ENCODE assay signal across 10 cellular contexts in the genomic region with DNA sequence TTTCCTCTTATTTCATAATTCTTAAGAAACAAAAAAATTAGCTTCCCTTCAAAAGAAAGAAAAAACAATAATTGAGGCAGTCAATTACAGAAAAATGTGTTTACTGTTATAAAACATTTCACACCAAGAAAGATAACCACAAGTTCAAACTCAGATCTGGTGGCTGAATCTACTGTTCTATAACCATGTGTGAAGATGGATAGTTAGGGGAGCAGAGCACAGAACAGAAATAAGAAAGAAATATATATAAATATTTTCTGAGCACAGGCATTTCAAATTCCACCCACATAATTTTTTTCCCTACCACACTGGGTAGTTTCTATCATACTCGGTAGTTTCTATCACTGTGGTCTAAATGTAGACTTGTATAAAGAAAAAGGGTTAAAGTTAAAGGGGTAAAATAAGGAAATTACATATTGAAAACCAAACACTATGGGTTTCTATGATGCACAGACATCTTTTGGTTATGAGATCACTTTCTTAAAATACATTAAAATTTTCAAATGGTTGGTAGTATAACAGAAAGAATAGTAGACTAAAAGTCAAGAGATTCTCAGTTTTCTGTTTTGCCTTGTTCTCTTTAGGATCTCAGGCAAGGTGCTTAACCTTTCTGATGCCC. TPM values are rescaled to one million over a fixed set of nuclear protein-coding genes. Genes with fewer than 3 reads are reported as not detected.
DNase-seq lines count a peak whose midpoint lies in the region; ATAC-seq and TF ChIP-seq lines count a peak whose summit lies in the region.
"Had no signal": no experiment of that assay in that cellular context is flagged by ENCODE, and none has a peak within 500 bp of the region (broad histone marks: within the 10 kb centered on the region; RNA-seq: fewer than 3 reads in every experiment).

No MANE protein-coding gene starts in this region.

- intact Hi-C loops in left cardiac atrium (cut with DNase I): no loop called here

- peak; percentile 42 for DNase-seq in GM20000 (ENCODE audit: low spot score)
- peak; percentile 31 for DNase-seq in fibroblast of peridontal ligament (ENCODE audit: extremely low read depth)
- no peak for DNase-seq in germinal center (ENCODE audit: low spot score)
- DNase-seq in DMS114 treated with DMSO at 0.1 percent for 48 hours (lab: John Stamatoyannopoulos, UW; ENCODE audit: unreplicated experiment): no peak
- no peak for DNase-seq in left cardiac atrium
- DNase-seq in NCI-H1417 treated with DMSO at 0.1 percent for 48 hours (lab: John Stamatoyannopoulos, UW): no peak
- DNase-seq: CD4-positive, CD25-positive, alpha-beta regulatory T cell; NCI-H226 had no signal

- ATAC-seq in GM18499 (IDR thresholded peaks at IDR 0.05; ENCODE audit: insufficient read depth, unreplicated experiment): peak; percentile 69
- peak; percentile 64 for ATAC-seq in HG03432 (IDR thresholded peaks at IDR 0.05; ENCODE audit: unreplicated experiment)
- no peak for ATAC-seq in left cardiac atrium

- TF ChIP-seq CTCF in GM20000 (IDR thresholded peaks at IDR 0.05; ENCODE audit: extremely low read depth, missing control alignments): no peak

RNA-seq across cellular contexts. Expression of a gene that starts 10.8 kb away (rescaled TPM):
- 10 to 100 TPM; 10.7 to 16.2 TPM for total RNA-seq in left cardiac atrium

Comparison
In these comparisons a context has a peak if more than half of its experiments do, and no peak if none do; other contexts are left out.
1. ATAC-seq: peak in GM18499 (single experiment) and HG03432 (single experiment); none in left cardiac atrium (0 of 2).
2. DNase-seq: peak in GM20000 (single experiment) and fibroblast of peridontal ligament (single experiment); none in germinal center (single experiment), DMS114 treated with DMSO at 0.1 percent for 48 hours (single experiment), left cardiac atrium (single experiment) and NCI-H1417 treated with DMSO at 0.1 percent for 48 hours (single experiment).